Comparison of ENCODE assay signal across 10 cellular contexts in genomic region chr17:75665981-75666380, GRCh38. TPM values are rescaled to one million over a fixed set of nuclear protein-coding genes. Genes with fewer than 3 reads are reported as not detected.
DNase-seq lines count a peak whose midpoint lies in the region; ATAC-seq, FAIRE-seq and TF ChIP-seq lines count a peak whose summit lies in the region.
"Had no signal": no experiment of that assay in that cellular context is flagged by ENCODE, and none has a peak within 500 bp of the region (broad histone marks: within the 10 kb centered on the region; RNA-seq: fewer than 3 reads in every experiment).

No MANE protein-coding gene starts in this region.

- H3K36me3 ChIP-seq in stomach smooth muscle (ENCODE audit: control insufficient read depth in 2 of 2, insufficient read depth in 2 of 2, low read length in 2 of 2) = peaks cover 28 to 29% of the 10 kb centered on the region in 2 donors

- no peak for TF ChIP-seq POLR2A in H54 (IDR thresholded peaks at IDR 0.05; ENCODE audit: low read depth, low read length)

- peaks cover 26% of the 10 kb centered on the region for H3K36me3 Mint-ChIP-seq in activated T-cell treated with anti-CD3 and anti-CD28 coated beads, Interleukin-2, amount 50 U/mL, for 4 hours (ENCODE audit: insufficient read depth)
- peaks cover 37% of the 10 kb centered on the region for H3K36me3 Mint-ChIP-seq in activated CD8-positive, alpha-beta T cell treated with anti-CD3 and anti-CD28 coated beads, Interleukin-2, amount 10 ng/mL, durations not matched to agents 7 days and 5 days (ENCODE audit: low read depth)
- peaks cover 5 to 29% (median 14%) of the 10 kb centered on the region in 3 donors for H3K36me3 Mint-ChIP-seq in immature natural killer cell

- H3K27ac ChIP-seq in stomach smooth muscle (ENCODE audit: low read length) = no peak overlapping the region

- peaks cover 27% of the 10 kb centered on the region for H3K4me1 Mint-ChIP-seq in activated T-cell treated with anti-CD3 and anti-CD28 coated beads, Interleukin-2, amount 50 U/mL, for 4 hours (ENCODE audit: low read depth)
- H3K4me1 Mint-ChIP-seq in activated CD8-positive, alpha-beta T cell treated with anti-CD3 and anti-CD28 coated beads, Interleukin-2, amount 10 ng/mL, durations not matched to agents 7 days and 5 days (ENCODE audit: low read depth) = peaks cover 29% of the 10 kb centered on the region
- H3K4me1 Mint-ChIP-seq in immature natural killer cell = peaks cover 8 to 11% of the 10 kb centered on the region in 2 donors

- POLR2A ChIA-PET in activated CD8-positive, alpha-beta T cell treated with anti-CD3 and anti-CD28 coated beads, Interleukin-2, amount 10 ng/mL, durations not matched to agents 7 days and 5 days (lab: Charles Lee) = interaction anchor here (0.6 to 2.4 kb wide), 16 partner anchors 9 to 1568 kb away, joined by 3 to 16 read pairs (median 6); partner anchors contain the start of genes SMIM5 and TMEM94

- H3K27me3 Mint-ChIP-seq in activated T-cell treated with anti-CD3 and anti-CD28 coated beads, Interleukin-2, amount 50 U/mL, for 4 hours (ENCODE audit: low read depth) = no peaks in the 10 kb centered on the region
- H3K27me3 Mint-ChIP-seq in activated CD8-positive, alpha-beta T cell treated with anti-CD3 and anti-CD28 coated beads, Interleukin-2, amount 10 ng/mL, durations not matched to agents 7 days and 5 days (ENCODE audit: low read depth) = no peaks in the 10 kb centered on the region
- H3K27me3 Mint-ChIP-seq in immature natural killer cell (ENCODE audit: low read depth in 3 of 3) = peaks cover 0 to 2% (median 1%) of the 10 kb centered on the region in 3 donors

- ATAC-seq in activated T-cell treated with anti-CD3 and anti-CD28 coated beads, Interleukin-2, amount 50 U/mL, for 4 hours = no peak
- ATAC-seq in activated CD8-positive, alpha-beta T cell treated with anti-CD3 and anti-CD28 coated beads, Interleukin-2, amount 10 ng/mL, durations not matched to agents 7 days and 5 days = no peak
- ATAC-seq in GM18498 (IDR thresholded peaks at IDR 0.05; ENCODE audit: unreplicated experiment) = no peak

- peak overlapping the region; percentile 76 for H3K4me3 Mint-ChIP-seq in activated T-cell treated with anti-CD3 and anti-CD28 coated beads, Interleukin-2, amount 50 U/mL, for 4 hours
- H3K4me3 Mint-ChIP-seq in activated CD8-positive, alpha-beta T cell treated with anti-CD3 and anti-CD28 coated beads, Interleukin-2, amount 10 ng/mL, durations not matched to agents 7 days and 5 days = peak overlapping the region; percentile 63
- peak overlapping the region; percentile 44 to 70 (median 63) for H3K4me3 Mint-ChIP-seq in immature natural killer cell

- peak overlapping the region; percentile 60 to 100 for H3K4me3 ChIP-seq in stomach smooth muscle (ENCODE audit: low read length in 2 of 2)

- no peaks in the 10 kb centered on the region for H3K9me3 Mint-ChIP-seq in activated T-cell treated with anti-CD3 and anti-CD28 coated beads, Interleukin-2, amount 50 U/mL, for 4 hours
- H3K9me3 Mint-ChIP-seq in activated CD8-positive, alpha-beta T cell treated with anti-CD3 and anti-CD28 coated beads, Interleukin-2, amount 10 ng/mL, durations not matched to agents 7 days and 5 days (ENCODE audit: insufficient read depth) = no peaks in the 10 kb centered on the region
- H3K9me3 Mint-ChIP-seq in immature natural killer cell = no peaks in the 10 kb centered on the region

- FAIRE-seq in H54 (lab: Jason Lieb, UNC) = no peak

- H3K4me1 ChIP-seq in stomach smooth muscle (ENCODE audit: control insufficient read depth, insufficient read depth, low read length) = peaks cover 21% of the 10 kb centered on the region

- H3K27me3 ChIP-seq in stomach smooth muscle (ENCODE audit: control insufficient read depth in 1 of 2, insufficient read depth in 2 of 2, low read length in 2 of 2) = no peaks in the 10 kb centered on the region

- CTCF ChIA-PET in activated CD8-positive, alpha-beta T cell treated with anti-CD3 and anti-CD28 coated beads, Interleukin-2, amount 10 ng/mL, durations not matched to agents 7 days and 5 days (lab: Charles Lee) = interaction anchor here (0.6 to 4.1 kb wide), 9 partner anchors 9 to 210 kb away, joined by 3 to 52 read pairs (median 13); partner anchors contain the start of genes GALK1 and SMIM5

- no peak overlapping the region for H3K9ac ChIP-seq in stomach smooth muscle (ENCODE audit: low read length in 2 of 2)

- peak overlapping the region; percentile 79 for H3K27ac Mint-ChIP-seq in activated CD8-positive, alpha-beta T cell treated with anti-CD3 and anti-CD28 coated beads, Interleukin-2, amount 10 ng/mL, durations not matched to agents 7 days and 5 days
- H3K27ac Mint-ChIP-seq in immature natural killer cell = peak overlapping the region in 5 of 6 donors; percentile 23 to 89 (median 77)

- DNase-seq in activated T-cell treated with anti-CD3 and anti-CD28 coated beads, Interleukin-2, amount 50 U/mL, for 4 hours = no peak
- DNase-seq in activated T-cell treated with anti-CD3 and anti-CD28 coated beads for 4 hours (no peak), immature natural killer cell (no peak), H54 (ENCODE audit: insufficient read length, low spot score) (no peak), inferior parietal cortex (ENCODE audit: extremely low spot score) (no peak)
- no peak for DNase-seq in activated CD8-positive, alpha-beta T cell treated with anti-CD3 and anti-CD28 coated beads, Interleukin-2, amount 10 ng/mL, durations not matched to agents 7 days and 5 days
- DNase-seq: C1 segment of cervical spinal cord, dermis blood vessel endothelial cell had no signal

- H3K9me3 ChIP-seq in stomach smooth muscle (ENCODE audit: control insufficient read depth in 2 of 2, low read length in 2 of 2) = no peaks in the 10 kb centered on the region

RNA-seq across cellular contexts. Expression of gene RECQL5, which starts 1.0 kb away (rescaled TPM):
- 10 to 100 TPM; 20.7 to 26.1 (median 21.8) TPM for total RNA-seq in activated T-cell treated with anti-CD3 and anti-CD28 coated beads, Interleukin-2, amount 50 U/mL, for 4 hours
- total RNA-seq in activated CD8-positive, alpha-beta T cell treated with anti-CD3 and anti-CD28 coated beads, Interleukin-2, amount 10 ng/mL, durations not matched to agents 7 days and 5 days = 10 to 100 TPM; 37.6 to 43.9 TPM
- 10 to 100 TPM in 2 of 3 donors, 1 to 10 TPM in 1; 7.0 to 18.1 (median 15.5) TPM for polyA plus RNA-seq in immature natural killer cell

RNA-seq across cellular contexts. Expression of gene SAP30BP, which starts 1.2 kb away (rescaled TPM):
- total RNA-seq in activated T-cell treated with anti-CD3 and anti-CD28 coated beads, Interleukin-2, amount 50 U/mL, for 4 hours = 100 to 1,000 TPM; 115 to 124 (median 119) TPM
- total RNA-seq in activated CD8-positive, alpha-beta T cell treated with anti-CD3 and anti-CD28 coated beads, Interleukin-2, amount 10 ng/mL, durations not matched to agents 7 days and 5 days = 10 to 100 TPM; 88.7 to 93.7 TPM
- 10 to 100 TPM; 71.5 to 94.2 (median 80.1) TPM for polyA plus RNA-seq in immature natural killer cell

RNA-seq across cellular contexts. Expression of gene SMIM5, which starts 32.7 kb away (rescaled TPM):
- total RNA-seq in activated T-cell treated with anti-CD3 and anti-CD28 coated beads, Interleukin-2, amount 50 U/mL, for 4 hours = under 1 TPM in 1 of 3 donors, not detected in 2; 0.24 TPM
- under 1 TPM in 1 of 2 experiments, not detected in 1; 0.31 TPM for total RNA-seq in activated CD8-positive, alpha-beta T cell treated with anti-CD3 and anti-CD28 coated beads, Interleukin-2, amount 10 ng/mL, durations not matched to agents 7 days and 5 days
- 1 to 10 TPM in 1 of 3 donors, not detected in 2; 1.1 TPM for polyA plus RNA-seq in immature natural killer cell
- total RNA-seq: dermis blood vessel endothelial cell had no signal

RNA-seq across cellular contexts. Expression of gene ITGB4, which starts 55.3 kb away (rescaled TPM):
- 1 to 10 TPM in 2 of 3 donors, under 1 TPM in 1; 0.63 to 2.3 (median 1.6) TPM for total RNA-seq in activated T-cell treated with anti-CD3 and anti-CD28 coated beads, Interleukin-2, amount 50 U/mL, for 4 hours
- total RNA-seq in activated CD8-positive, alpha-beta T cell treated with anti-CD3 and anti-CD28 coated beads, Interleukin-2, amount 10 ng/mL, durations not matched to agents 7 days and 5 days = 1 to 10 TPM in 1 of 2 experiments, under 1 TPM in 1; 0.89 to 2.0 TPM
- under 1 TPM in 1 of 3 donors, not detected in 2; 0.24 TPM for polyA plus RNA-seq in immature natural killer cell
